ENCODE assay signal across 9 cellular contexts in genomic region chr16:85415196-85415988, GRCh38.
DNase-seq lines count a peak whose midpoint lies in the region; ATAC-seq and TF ChIP-seq lines count a peak whose summit lies in the region.
"Had no signal": no experiment of that assay in that cellular context is flagged by ENCODE, and none has a peak within 500 bp of the region (broad histone marks: within the 10 kb centered on the region; RNA-seq: fewer than 3 reads in every experiment).

No MANE protein-coding gene starts in this region.

- H2AK5ac ChIP-seq in neuronal stem cell (ENCODE audit: low read depth, low read length) = no peak overlapping the region

- H4K8ac ChIP-seq in neuronal stem cell (ENCODE audit: low read depth, low read length) = no peak overlapping the region

- WGBS in neuronal stem cell (ENCODE audit: extremely low coverage in 2 of 2, insufficient read length in 2 of 2, insufficient replicate concordance in 1 of 2), 2 donors = no CpG with 5 or more reads among the region's 21 CpGs

- no peak overlapping the region for H2BK5ac ChIP-seq in neuronal stem cell (ENCODE audit: low read length)

- no peaks in the 10 kb centered on the region for H3K36me3 ChIP-seq in cardiac muscle cell
- H3K36me3 ChIP-seq in neuronal stem cell (replicated peaks in 1 of 2; ENCODE audit: control insufficient read depth in 2 of 2, insufficient read depth in 2 of 2, low read length in 2 of 2) = no peaks in the 10 kb centered on the region

- no peak overlapping the region for H3K4me2 ChIP-seq in neuronal stem cell (ENCODE audit: insufficient read depth, low read length, poor library complexity, severe bottlenecking)

- H3K79me1 ChIP-seq in neuronal stem cell (ENCODE audit: low read depth, low read length) = no peaks in the 10 kb centered on the region

- no peak overlapping the region for H2BK120ac ChIP-seq in neuronal stem cell (ENCODE audit: low read depth, low read length)

- no peak overlapping the region for H2BK15ac ChIP-seq in neuronal stem cell (ENCODE audit: low read length)

- H3K27ac ChIP-seq in cardiac muscle cell (peak overlapping the region; percentile 78), neuronal stem cell (replicated peaks; ENCODE audit: low read length) (no peak overlapping the region)
- H3K27ac ChIP-seq: esophagus squamous epithelium had no signal

- H3K4me1 ChIP-seq in cardiac muscle cell (ENCODE audit: low read depth) = no peaks in the 10 kb centered on the region
- peaks cover 0 to 6% of the 10 kb centered on the region in 2 donors for H3K4me1 ChIP-seq in neuronal stem cell (ENCODE audit: control insufficient read depth in 2 of 2, insufficient read depth in 1 of 2, low read depth in 1 of 2, low read length in 2 of 2)

- H3K18ac ChIP-seq in neuronal stem cell (ENCODE audit: low read length) = peak overlapping the region; percentile 35

- no peak overlapping the region for H4K91ac ChIP-seq in neuronal stem cell (ENCODE audit: low read depth, low read length, poor library complexity)

- DNase-seq in DMS 273 (lab: John Stamatoyannopoulos, UW; ENCODE audit: unreplicated experiment) (peak; percentile 86), NCI-H82 (lab: John Stamatoyannopoulos, UW) (peak; percentile 80), cardiac muscle cell (ENCODE audit: low read depth in 1 of 2, low spot score in 1 of 2) (no peak), neuronal stem cell (ENCODE audit: low spot score) (no peak), GM10266 (ENCODE audit: extremely low spot score) (no peak), GF-D8 (lab: John Stamatoyannopoulos, UW) (no peak)
- DNase-seq: esophagus squamous epithelium had no signal

- no peak overlapping the region for H3K14ac ChIP-seq in neuronal stem cell (ENCODE audit: low read length)

- no peak for TF ChIP-seq CTCF in cardiac muscle cell (IDR thresholded peaks at IDR 0.05; ENCODE audit: low read depth, low read length)
- TF ChIP-seq CTCF in GM10266 (IDR thresholded peaks at IDR 0.05; ENCODE audit: control insufficient read depth, insufficient read depth, low read depth, missing control alignments) = no peak

- H2BK12ac ChIP-seq in neuronal stem cell (ENCODE audit: low read length) = no peak overlapping the region

- H3K4me3 ChIP-seq in cardiac muscle cell (no peak overlapping the region), neuronal stem cell (ENCODE audit: low read length in 2 of 2) (no peak overlapping the region)

- peak overlapping the region; percentile 2 for H3K9ac ChIP-seq in neuronal stem cell (ENCODE audit: low read depth, low read length, poor library complexity)

- H3K27me3 ChIP-seq in cardiac muscle cell (no peaks in the 10 kb centered on the region), neuronal stem cell (ENCODE audit: control insufficient read depth in 3 of 3, insufficient read depth in 3 of 3, low read depth in 1 of 3, low read length in 3 of 3) (peaks cover 0 to 2% (median 0%) of the 10 kb centered on the region in 3 experiments)
- H3K27me3 ChIP-seq: esophagus squamous epithelium had no signal

- no peak overlapping the region for H3K23ac ChIP-seq in neuronal stem cell (ENCODE audit: low read depth, low read length, poor library complexity)

- no peak overlapping the region for H3K4ac ChIP-seq in neuronal stem cell (ENCODE audit: low read length)

- ATAC-seq in HG03432 (IDR thresholded peaks at IDR 0.05; ENCODE audit: unreplicated experiment) (no peak), HG03039 (IDR thresholded peaks at IDR 0.05; ENCODE audit: unreplicated experiment) (no peak)

- no peaks in the 10 kb centered on the region for H3K9me3 ChIP-seq in cardiac muscle cell (ENCODE audit: low read depth)
- peaks cover 0 to 4% of the 10 kb centered on the region in 2 donors for H3K9me3 ChIP-seq in neuronal stem cell (replicated peaks in 1 of 2; ENCODE audit: control insufficient read depth in 2 of 2, insufficient read depth in 1 of 2, low read depth in 1 of 2, low read length in 2 of 2)
- H3K9me3 ChIP-seq: esophagus squamous epithelium had no signal

- H2AFZ ChIP-seq in neuronal stem cell (ENCODE audit: low read length) = no peak overlapping the region

Comparison
In these comparisons a context has a peak if more than half of its experiments do, and no peak if none do; other contexts are left out.
1. DNase-seq: peak in DMS 273 (single experiment) and NCI-H82 (single experiment); none in cardiac muscle cell (0 of 2), neuronal stem cell (single experiment), GM10266 (single experiment) and GF-D8 (single experiment).